Comparison of ENCODE assay signal across 8 cellular contexts in the genomic region with DNA sequence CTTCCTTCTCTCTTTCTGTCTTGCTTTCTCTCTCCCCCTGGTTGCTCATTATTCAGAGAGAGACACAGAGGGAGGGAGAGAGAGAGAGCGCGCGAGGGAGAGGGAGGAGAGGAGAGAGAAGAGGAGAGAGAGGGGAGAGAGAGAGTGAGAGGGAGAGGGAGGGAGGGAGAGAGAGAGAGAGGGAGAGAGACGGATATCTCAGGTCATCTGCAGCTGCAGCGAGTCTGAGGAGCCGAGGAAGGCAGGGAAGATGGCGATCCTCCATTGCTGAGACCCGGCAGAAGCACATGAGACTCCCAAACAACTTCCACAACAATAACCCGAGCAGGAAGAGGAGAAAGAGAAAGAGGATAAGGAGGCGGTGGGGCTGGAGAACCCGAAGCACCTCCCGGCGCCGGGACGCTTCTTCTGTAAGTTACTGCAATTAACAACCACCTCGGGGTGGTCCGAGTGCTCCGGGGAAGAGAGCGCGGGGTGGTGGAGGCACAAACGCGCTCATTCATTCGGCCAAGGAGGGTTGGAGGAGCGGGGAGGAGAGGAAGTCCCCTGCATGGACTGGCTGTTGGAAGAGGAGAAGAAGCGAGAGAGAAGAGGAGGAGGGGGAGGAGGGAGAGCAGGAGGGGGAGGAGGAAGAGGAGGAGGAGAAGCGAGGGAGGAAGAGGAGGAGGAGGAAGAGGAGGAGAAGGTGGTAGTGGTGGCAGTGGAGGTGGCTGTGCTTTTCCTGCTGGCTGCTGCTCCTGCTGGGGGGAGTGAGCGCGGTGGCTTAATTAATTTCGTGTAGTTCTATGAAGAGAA. TPM values are rescaled to one million over a fixed set of nuclear protein-coding genes. Genes with fewer than 3 reads are reported as not detected.
DNase-seq lines count a peak whose midpoint lies in the region; ATAC-seq and TF ChIP-seq lines count a peak whose summit lies in the region.

A gene with protein sequence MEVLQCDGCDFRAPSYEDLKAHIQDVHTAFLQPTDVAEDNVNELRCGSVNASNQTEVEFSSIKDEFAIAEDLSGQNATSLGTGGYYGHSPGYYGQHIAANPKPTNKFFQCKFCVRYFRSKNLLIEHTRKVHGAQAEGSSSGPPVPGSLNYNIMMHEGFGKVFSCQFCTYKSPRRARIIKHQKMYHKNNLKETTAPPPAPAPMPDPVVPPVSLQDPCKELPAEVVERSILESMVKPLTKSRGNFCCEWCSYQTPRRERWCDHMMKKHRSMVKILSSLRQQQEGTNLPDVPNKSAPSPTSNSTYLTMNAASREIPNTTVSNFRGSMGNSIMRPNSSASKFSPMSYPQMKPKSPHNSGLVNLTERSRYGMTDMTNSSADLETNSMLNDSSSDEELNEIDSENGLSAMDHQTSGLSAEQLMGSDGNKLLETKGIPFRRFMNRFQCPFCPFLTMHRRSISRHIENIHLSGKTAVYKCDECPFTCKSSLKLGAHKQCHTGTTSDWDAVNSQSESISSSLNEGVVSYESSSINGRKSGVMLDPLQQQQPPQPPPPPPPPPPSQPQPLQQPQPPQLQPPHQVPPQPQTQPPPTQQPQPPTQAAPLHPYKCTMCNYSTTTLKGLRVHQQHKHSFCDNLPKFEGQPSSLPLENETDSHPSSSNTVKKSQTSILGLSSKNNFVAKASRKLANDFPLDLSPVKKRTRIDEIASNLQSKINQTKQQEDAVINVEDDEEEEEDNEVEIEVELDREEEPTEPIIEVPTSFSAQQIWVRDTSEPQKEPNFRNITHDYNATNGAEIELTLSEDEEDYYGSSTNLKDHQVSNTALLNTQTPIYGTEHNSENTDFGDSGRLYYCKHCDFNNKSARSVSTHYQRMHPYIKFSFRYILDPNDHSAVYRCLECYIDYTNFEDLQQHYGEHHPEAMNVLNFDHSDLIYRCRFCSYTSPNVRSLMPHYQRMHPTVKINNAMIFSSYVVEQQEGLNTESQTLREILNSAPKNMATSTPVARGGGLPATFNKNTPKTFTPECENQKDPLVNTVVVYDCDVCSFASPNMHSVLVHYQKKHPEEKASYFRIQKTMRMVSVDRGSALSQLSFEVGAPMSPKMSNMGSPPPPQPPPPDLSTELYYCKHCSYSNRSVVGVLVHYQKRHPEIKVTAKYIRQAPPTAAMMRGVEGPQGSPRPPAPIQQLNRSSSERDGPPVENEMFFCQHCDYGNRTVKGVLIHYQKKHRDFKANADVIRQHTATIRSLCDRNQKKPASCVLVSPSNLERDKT (N-terminal part only) (plus strand): TSS at position 221 of the 795 bp plus-strand sequence. CDS start 60,218 bp downstream, outside the sequence.

- peaks cover 83% of the 10 kb centered on the region for H3K27me3 Mint-ChIP-seq in stimulated activated naive CD8-positive, alpha-beta T cell treated with anti-CD3 and anti-CD28 coated beads, Interleukin-15, amount 100 ng/mL, for 72 hours

- no peaks in the 10 kb centered on the region for H3K9me3 ChIP-seq in Peyer's patch

- no peaks in the 10 kb centered on the region for H3K9me3 Mint-ChIP-seq in stimulated activated naive CD8-positive, alpha-beta T cell treated with anti-CD3 and anti-CD28 coated beads, Interleukin-15, amount 100 ng/mL, for 72 hours

- peaks cover 0 to 10% (median 0%) of the 10 kb centered on the region in 4 donors for H3K4me1 ChIP-seq in Peyer's patch

- TF ChIP-seq CTCF in AG09309 (IDR thresholded peaks at IDR 0.05; ENCODE audit: control insufficient read depth, insufficient read depth, low read depth, low read length, missing control alignments), result peak; percentile 20
- TF ChIP-seq CTCF in Peyer's patch (IDR thresholded peaks at IDR 0.05), result peak in 3 of 6 experiments; percentile 19 to 53 (median 40)

- TF ChIP-seq POLR2A in Peyer's patch (IDR thresholded peaks at IDR 0.05), result no peak

- DNase-seq in AG09309 (ENCODE audit: low read depth), result no peak
- peak; percentile 50 for DNase-seq in H4 (ENCODE audit: low spot score)
- DNase-seq in Peyer's patch, result peak in 1 of 3 donors; percentile 59
- peak; percentile 82 for DNase-seq in dedifferentiated amniotic fluid mesenchymal stem cell (ENCODE audit: extremely low spot score)
- DNase-seq in left lobe of liver (ENCODE audit: low spot score), result no peak
- no peak for DNase-seq in stimulated activated naive CD8-positive, alpha-beta T cell treated with anti-CD3 and anti-CD28 coated beads, Interleukin-15, amount 100 ng/mL, for 72 hours

- H3K27me3 ChIP-seq in Peyer's patch, result no peaks in the 10 kb centered on the region

- ATAC-seq in left lobe of liver (peak; percentile 39), GM21390 (IDR thresholded peaks at IDR 0.05; ENCODE audit: unreplicated experiment) (no peak), HG02973 (IDR thresholded peaks at IDR 0.05; ENCODE audit: unreplicated experiment) (no peak)
- ATAC-seq in stimulated activated naive CD8-positive, alpha-beta T cell treated with anti-CD3 and anti-CD28 coated beads, Interleukin-15, amount 100 ng/mL, for 72 hours, result peak; percentile 49

- peak within 1 kb of the TSS; percentile 72 to 75 for H3K4me3 Mint-ChIP-seq in stimulated activated naive CD8-positive, alpha-beta T cell treated with anti-CD3 and anti-CD28 coated beads, Interleukin-15, amount 100 ng/mL, for 72 hours

- no peaks in the 10 kb centered on the region for H3K36me3 ChIP-seq in Peyer's patch

- peaks cover 45% of the 10 kb centered on the region for H3K4me1 Mint-ChIP-seq in stimulated activated naive CD8-positive, alpha-beta T cell treated with anti-CD3 and anti-CD28 coated beads, Interleukin-15, amount 100 ng/mL, for 72 hours

- H3K27ac ChIP-seq in Peyer's patch, result peak within 1 kb of the TSS; percentile 62 to 78 (median 71)

- H3K4me3 ChIP-seq in AG09309 (ENCODE audit: control insufficient read depth, low read depth, low read length) (peak within 1 kb of the TSS; percentile 88), Peyer's patch (peak within 1 kb of the TSS; percentile 29 to 78 (median 50))

- H3K27ac Mint-ChIP-seq in stimulated activated naive CD8-positive, alpha-beta T cell treated with anti-CD3 and anti-CD28 coated beads, Interleukin-15, amount 100 ng/mL, for 72 hours, result no peak within 1 kb of the TSS

RNA-seq across cellular contexts. Expression of the gene that starts here (rescaled TPM):
- total RNA-seq in H4 (2014; rRNA removed; shearing (Covaris generic)), result 6.5 and 8.2 TPM in 2 replicates
- total RNA-seq in Peyer's patch, result 10 to 100 TPM; 16.1 to 39.6 (median 25.5) TPM
- total RNA-seq in left lobe of liver, result 2.2 TPM

Comparison
In these comparisons a context has a peak if more than half of its experiments do, and no peak if none do; other contexts are left out.
1. DNase-seq: peak in H4 (single experiment) and dedifferentiated amniotic fluid mesenchymal stem cell (single experiment); none in AG09309 (single experiment), left lobe of liver (single experiment) and stimulated activated naive CD8-positive, alpha-beta T cell treated with anti-CD3 and anti-CD28 coated beads, Interleukin-15, amount 100 ng/mL, for 72 hours (0 of 2).
2. ATAC-seq: peak in left lobe of liver (single experiment) and stimulated activated naive CD8-positive, alpha-beta T cell treated with anti-CD3 and anti-CD28 coated beads, Interleukin-15, amount 100 ng/mL, for 72 hours (single experiment); none in GM21390 (single experiment) and HG02973 (single experiment).